ENCODE assay signal across 20 cellular contexts in the genomic region with DNA sequence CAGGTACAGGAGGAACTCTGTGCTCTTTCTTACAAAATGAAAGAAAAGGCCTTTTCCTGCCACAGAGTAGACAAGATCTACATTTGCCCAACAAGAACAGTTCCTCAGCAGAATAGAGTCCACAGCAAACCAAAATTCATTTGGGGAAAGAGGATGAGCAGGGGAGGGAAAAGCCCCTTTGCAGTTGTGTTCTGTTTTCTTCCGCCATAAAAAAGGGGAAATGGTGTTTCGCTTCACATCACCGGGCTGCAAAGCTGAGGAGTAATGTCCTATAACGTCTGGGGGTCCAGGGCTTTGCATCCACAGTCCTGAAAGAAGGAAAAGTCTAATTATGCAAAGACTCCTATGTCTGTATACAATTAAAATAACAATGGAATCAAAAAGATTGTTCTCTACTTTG. TPM values are rescaled to one million over a fixed set of nuclear protein-coding genes. Genes with fewer than 3 reads are reported as not detected.
"Had no signal": no experiment of that assay in that cellular context is flagged by ENCODE, and none has a peak within 500 bp of the region (broad histone marks: within the 10 kb centered on the region; RNA-seq: fewer than 3 reads in every experiment).

A gene with protein sequence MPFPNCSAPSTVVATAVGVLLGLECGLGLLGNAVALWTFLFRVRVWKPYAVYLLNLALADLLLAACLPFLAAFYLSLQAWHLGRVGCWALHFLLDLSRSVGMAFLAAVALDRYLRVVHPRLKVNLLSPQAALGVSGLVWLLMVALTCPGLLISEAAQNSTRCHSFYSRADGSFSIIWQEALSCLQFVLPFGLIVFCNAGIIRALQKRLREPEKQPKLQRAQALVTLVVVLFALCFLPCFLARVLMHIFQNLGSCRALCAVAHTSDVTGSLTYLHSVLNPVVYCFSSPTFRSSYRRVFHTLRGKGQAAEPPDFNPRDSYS (minus strand): TSS at position 114 of the 400 bp plus-strand sequence. CDS start 149 bp downstream, outside the sequence.

- H3K4me3 ChIP-seq: psoas muscle, right lobe of liver, upper lobe of right lung had no signal

- H3K27ac ChIP-seq: brain microvascular endothelial cell, psoas muscle, right lobe of liver, upper lobe of right lung had no signal

- H3K36me3 ChIP-seq: brain microvascular endothelial cell, right lobe of liver, upper lobe of right lung had no signal

- H3K9me3 ChIP-seq: psoas muscle, right lobe of liver, upper lobe of right lung had no signal

- ATAC-seq: activated CD8-positive, alpha-beta memory T cell treated with anti-CD3 and anti-CD28 coated beads, Interleukin-2, amount 10 ng/mL, durations not matched to agents 7 days and 5 days; activated naive CD4-positive, alpha-beta T cell treated with anti-CD3 and anti-CD28 coated beads, Interleukin-2, amount 50 U/mL, for 72 hours; psoas muscle had no signal

- DNase-seq: activated CD4-positive, alpha-beta T cell treated with anti-CD3 and anti-CD28 coated beads for 1 hour; activated CD4-positive, alpha-beta T cell treated with anti-CD3 and anti-CD28 coated beads, Interleukin-2, amount 50 U/mL, for 48 hours; activated CD8-positive, alpha-beta memory T cell treated with anti-CD3 and anti-CD28 coated beads, Interleukin-2, amount 10 ng/mL, durations not matched to agents 7 days and 5 days; activated effector memory CD4-positive, alpha-beta T cell treated with Interleukin-2 at 50 U/mL for 16 hours; activated T-cell treated with anti-CD3 and anti-CD28 coated beads, Interleukin-2, amount 50 U/mL, for 24 hours; amniotic stem cell; brain microvascular endothelial cell; endodermal cell; erythroblast; psoas muscle; right lobe of liver had no signal

- H3K27me3 ChIP-seq: brain microvascular endothelial cell, right lobe of liver, upper lobe of right lung had no signal

- H3K4me1 ChIP-seq: psoas muscle, right lobe of liver, upper lobe of right lung had no signal

RNA-seq across cellular contexts. Expression of the gene that starts here (rescaled TPM):
- total RNA-seq: activated CD8-positive, alpha-beta memory T cell treated with anti-CD3 and anti-CD28 coated beads, Interleukin-2, amount 10 ng/mL, durations not matched to agents 7 days and 5 days; activated naive CD4-positive, alpha-beta T cell treated with anti-CD3 and anti-CD28 coated beads, Interleukin-2, amount 50 U/mL, for 72 hours; cerebellum; dermis microvascular lymphatic vessel endothelial cell; endodermal cell; lung microvascular endothelial cell; mucosa of gallbladder; natural killer cell treated with Interleukin-12 subunit alpha and Interleukin-12 subunit beta and Interleukin-15 and Interleukin-18, amount 100 ng/mL, for 72 hours; omental fat pad; psoas muscle; right lobe of liver; temporal lobe; upper lobe of right lung had no signal
- polyA plus RNA-seq: psoas muscle had no signal
